Comparison of ENCODE assay signal across 18 cellular contexts in genomic region chr3:29064085-29064484, GRCh38.
A peak's percentile ranks its signal among the peaks of the same experiment; 100 is the strongest.
DNase-seq lines count a peak whose midpoint lies in the region; ATAC-seq, FAIRE-seq and TF ChIP-seq lines count a peak whose summit lies in the region.
"Had no signal": no experiment of that assay in that cellular context is flagged by ENCODE, and none has a peak within 500 bp of the region (broad histone marks: within the 10 kb centered on the region; RNA-seq: fewer than 3 reads in every experiment).

No MANE protein-coding gene starts in this region.

- FAIRE-seq in H54 (lab: Jason Lieb, UNC) = peak; percentile 57

- POLR2A ChIA-PET in AG04450 (lab: Yijun Ruan, JAX) = no interaction called here

- H3K9me3 ChIP-seq in AG04450 (ENCODE audit: control insufficient read depth, insufficient read depth, low read length) = no peaks in the 10 kb centered on the region
- H3K9me3 ChIP-seq: lower lobe of right lung had no signal

- H3K27me3 ChIP-seq in AG04450 (ENCODE audit: control insufficient read depth, insufficient read depth, low read length) = no peaks in the 10 kb centered on the region

- H3K27ac ChIP-seq in AG04450 (ENCODE audit: low read depth, low read length) = no peak overlapping the region
- H3K27ac ChIP-seq: lower lobe of right lung had no signal

- no peak overlapping the region for H3K27ac Mint-ChIP-seq in activated CD8-positive, alpha-beta memory T cell treated with anti-CD3 and anti-CD28 coated beads, Interleukin-2, amount 10 ng/mL, durations not matched to agents 7 days and 5 days
- H3K27ac Mint-ChIP-seq: activated B cell treated with CpG ODN at 0.5 μM for 24 hours; stimulated activated naive B cell treated with anti-CD40 and anti-IgM and Interleukin-4, amounts not matched to agents 10 μg/mL and 1 μg/mL and 100 μg/mL, for 72 hours had no signal

- H3K4me3 Mint-ChIP-seq in activated CD8-positive, alpha-beta memory T cell treated with anti-CD3 and anti-CD28 coated beads, Interleukin-2, amount 10 ng/mL, durations not matched to agents 7 days and 5 days = no peak overlapping the region
- H3K4me3 Mint-ChIP-seq: activated B cell treated with CpG ODN at 0.5 μM for 24 hours; stimulated activated naive B cell treated with anti-CD40 and anti-IgM and Interleukin-4, amounts not matched to agents 10 μg/mL and 1 μg/mL and 100 μg/mL, for 72 hours had no signal

- DNase-seq in AG04450 (ENCODE audit: low read depth, low spot score) (peak; percentile 60), H54 (ENCODE audit: insufficient read length, low spot score) (no peak), iris pigment epithelial cell (ENCODE audit: low read depth) (peak; percentile 81), T-helper 2 cell (no peak)
- no peak for DNase-seq in effector CD8-positive, alpha-beta T cell (lab: John Stamatoyannopoulos, UW)
- DNase-seq in activated CD8-positive, alpha-beta memory T cell treated with anti-CD3 and anti-CD28 coated beads, Interleukin-2, amount 10 ng/mL, durations not matched to agents 7 days and 5 days = no peak
- DNase-seq: activated B cell treated with CpG ODN at 0.5 μM for 24 hours; C1 segment of cervical spinal cord; effector memory CD4-positive, alpha-beta T cell; hippocampal formation; lower lobe of right lung; MV-4-11; NCI-H510A; Right ventricle myocardium superior; stimulated activated CD4-positive, alpha-beta T cell treated with anti-CD3 and anti-CD28 coated beads, Interleukin-2, amount 100 ng/mL, for 24 hours; stimulated activated naive B cell treated with anti-CD40 and anti-IgM and Interleukin-4, amounts not matched to agents 10 μg/mL and 1 μg/mL and 100 μg/mL, for 72 hours had no signal

- H3K27me3 Mint-ChIP-seq in activated CD8-positive, alpha-beta memory T cell treated with anti-CD3 and anti-CD28 coated beads, Interleukin-2, amount 10 ng/mL, durations not matched to agents 7 days and 5 days = no peaks in the 10 kb centered on the region
- H3K27me3 Mint-ChIP-seq: activated B cell treated with CpG ODN at 0.5 μM for 24 hours; stimulated activated naive B cell treated with anti-CD40 and anti-IgM and Interleukin-4, amounts not matched to agents 10 μg/mL and 1 μg/mL and 100 μg/mL, for 72 hours had no signal

- ATAC-seq in SK-N-SH treated with all-trans-retinoic acid at 6 μM for 48 hours (peak; percentile 46), HG03442 (IDR thresholded peaks at IDR 0.05; ENCODE audit: unreplicated experiment) (no peak)
- ATAC-seq in activated CD8-positive, alpha-beta memory T cell treated with anti-CD3 and anti-CD28 coated beads, Interleukin-2, amount 10 ng/mL, durations not matched to agents 7 days and 5 days = no peak
- ATAC-seq: lower lobe of right lung; stimulated activated naive B cell treated with anti-CD40 and anti-IgM and Interleukin-4, amounts not matched to agents 10 μg/mL and 1 μg/mL and 100 μg/mL, for 72 hours had no signal

- no peak for TF ChIP-seq POLR2A in H54 (IDR thresholded peaks at IDR 0.05; ENCODE audit: low read depth, low read length)

- H3K4me1 Mint-ChIP-seq in activated CD8-positive, alpha-beta memory T cell treated with anti-CD3 and anti-CD28 coated beads, Interleukin-2, amount 10 ng/mL, durations not matched to agents 7 days and 5 days = no peaks in the 10 kb centered on the region
- H3K4me1 Mint-ChIP-seq: activated B cell treated with CpG ODN at 0.5 μM for 24 hours; stimulated activated naive B cell treated with anti-CD40 and anti-IgM and Interleukin-4, amounts not matched to agents 10 μg/mL and 1 μg/mL and 100 μg/mL, for 72 hours had no signal

- H3K9me3 Mint-ChIP-seq in activated CD8-positive, alpha-beta memory T cell treated with anti-CD3 and anti-CD28 coated beads, Interleukin-2, amount 10 ng/mL, durations not matched to agents 7 days and 5 days (ENCODE audit: low read depth) = peaks cover 7% of the 10 kb centered on the region

- no peaks in the 10 kb centered on the region for H3K36me3 Mint-ChIP-seq in activated CD8-positive, alpha-beta memory T cell treated with anti-CD3 and anti-CD28 coated beads, Interleukin-2, amount 10 ng/mL, durations not matched to agents 7 days and 5 days
- H3K36me3 Mint-ChIP-seq: stimulated activated naive B cell treated with anti-CD40 and anti-IgM and Interleukin-4, amounts not matched to agents 10 μg/mL and 1 μg/mL and 100 μg/mL, for 72 hours had no signal

- H3K4me3 ChIP-seq in AG04450 (ENCODE audit: low read depth, low read length) = no peak overlapping the region
- H3K4me3 ChIP-seq: lower lobe of right lung had no signal

- CTCF ChIA-PET in AG04450 (lab: Charles Lee) = interaction anchor here (1.0 kb wide), 1 partner anchor 396 kb away, joined by 3 read pairs; no protein-coding TSS in a partner anchor
- CTCF ChIA-PET in activated CD8-positive, alpha-beta memory T cell treated with anti-CD3 and anti-CD28 coated beads, Interleukin-2, amount 10 ng/mL, durations not matched to agents 7 days and 5 days (lab: Charles Lee) = no interaction called here

- no peak for TF ChIP-seq CTCF in AG04450 (IDR thresholded peaks at IDR 0.05; ENCODE audit: low read depth, low read length)

TF ChIP-seq in SK-N-SH treated with all-trans-retinoic acid at 6 μM for 48 hours, 23 proteins besides CTCF, POLR2A, EP300 and RAD21:
- no peak for TF ChIP-seq OSR1 (CRISPR knock-in tag; IDR thresholded peaks at IDR 0.05)

Comparison
In these comparisons a context has a peak if more than half of its experiments do, and no peak if none do; other contexts are left out.
1. DNase-seq: peak in AG04450 (single experiment) and iris pigment epithelial cell (single experiment); none in H54 (single experiment), T-helper 2 cell (0 of 5), effector CD8-positive, alpha-beta T cell (single experiment) and activated CD8-positive, alpha-beta memory T cell treated with anti-CD3 and anti-CD28 coated beads, Interleukin-2, amount 10 ng/mL, durations not matched to agents 7 days and 5 days (single experiment).